12 cellular contexts compared by ENCODE assay signal in the genomic region with DNA sequence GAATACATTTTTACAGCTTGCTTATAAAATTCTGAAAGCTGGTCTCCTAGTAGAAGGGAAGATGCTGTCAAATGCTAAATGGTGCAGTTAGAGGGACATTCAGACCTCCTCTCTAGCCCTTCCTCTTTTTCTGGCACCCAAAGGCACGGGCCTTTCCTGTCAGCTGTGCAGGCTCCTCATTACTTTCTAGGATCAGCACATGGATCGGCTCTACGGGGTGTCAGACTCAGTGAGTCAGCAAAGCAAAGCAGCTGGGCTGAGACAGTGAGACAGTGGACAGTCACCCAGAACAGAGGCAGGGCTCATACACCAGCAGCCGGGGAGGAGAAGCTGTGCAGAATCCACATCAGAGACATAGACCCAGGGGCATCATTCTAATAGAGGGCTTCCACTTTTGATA.
A peak's percentile ranks its signal among the peaks of the same experiment; 100 is the strongest.
DNase-seq lines count a peak whose midpoint lies in the region; ATAC-seq, FAIRE-seq and TF ChIP-seq lines count a peak whose summit lies in the region.
"Had no signal": no experiment of that assay in that cellular context is flagged by ENCODE, and none has a peak within 500 bp of the region (broad histone marks: within the 10 kb centered on the region; RNA-seq: fewer than 3 reads in every experiment).

No MANE protein-coding gene starts in this region.

- POLR2A ChIA-PET in HepG2 (lab: Yijun Ruan, JAX): no interaction called here
- POLR2A ChIA-PET in OCI-LY7 (lab: Charles Lee): no interaction called here

- H3K27me3 ChIP-seq in right lobe of liver (no peaks in the 10 kb centered on the region), HepG2 (ENCODE audit: control insufficient read depth in 1 of 2, insufficient read depth in 2 of 2, low read length in 2 of 2) (no peaks in the 10 kb centered on the region), left lung (no peaks in the 10 kb centered on the region), H7 (ENCODE audit: control insufficient read depth, insufficient read depth, low read length) (no peaks in the 10 kb centered on the region)

- TF ChIP-seq POLR2A in right lobe of liver (IDR thresholded peaks at IDR 0.05): no peak
- TF ChIP-seq POLR2A in HepG2 (IDR thresholded peaks at IDR 0.05; ENCODE audit: insufficient read depth in 1 of 2, low read depth in 2 of 2, low read length in 2 of 2): no peak

- H2AFZ ChIP-seq in HepG2 (ENCODE audit: low read length) (no peak overlapping the region), OCI-LY7 (ENCODE audit: low read length) (no peak overlapping the region)

- H3K79me2 ChIP-seq in HepG2 (ENCODE audit: insufficient read depth, low read length) (no peaks in the 10 kb centered on the region), OCI-LY7 (ENCODE audit: insufficient read depth, low read depth, low read length) (no peaks in the 10 kb centered on the region)

- no peaks in the 10 kb centered on the region for H4K20me1 ChIP-seq in HepG2 (ENCODE audit: insufficient read depth, low read length)
- H4K20me1 ChIP-seq in OCI-LY7 (ENCODE audit: insufficient read depth, low read length): no peaks in the 10 kb centered on the region

- CTCF ChIA-PET in HepG2 (lab: Yijun Ruan, JAX; ENCODE audit: low intra/inter-chr PET ratio, low total read pairs): no interaction called here
- CTCF ChIA-PET in OCI-LY7 (lab: Charles Lee; ENCODE audit: unreplicated experiment): no interaction called here

- H3K9me2 ChIP-seq in OCI-LY7 (ENCODE audit: insufficient read depth, low read length): no peaks in the 10 kb centered on the region

- TF ChIP-seq RAD21 in HepG2 (CRISPR knock-in tag; IDR thresholded peaks at IDR 0.05): no peak

- TF ChIP-seq EP300 in HepG2 (IDR thresholded peaks at IDR 0.05; ENCODE audit: low read depth in 2 of 2, low read length in 2 of 2) (no peak), HepG2 (CRISPR knock-in tag; IDR thresholded peaks at IDR 0.05; ENCODE audit: borderline replicate concordance) (no peak)

- H3K27me3 Mint-ChIP-seq in chondrocyte (ENCODE audit: low read depth): no peaks in the 10 kb centered on the region

- no peak overlapping the region for H3K9ac ChIP-seq in HepG2 (ENCODE audit: insufficient read depth, low read depth, low read length)

- H3K36me3 ChIP-seq in right lobe of liver (no peaks in the 10 kb centered on the region), HepG2 (replicated peaks in 1 of 2; ENCODE audit: control insufficient read depth in 1 of 2, insufficient read depth in 2 of 2, low read length in 2 of 2) (no peaks in the 10 kb centered on the region), left lung (no peaks in the 10 kb centered on the region), H7 (replicated peaks; ENCODE audit: control insufficient read depth, insufficient read depth, low read length) (no peaks in the 10 kb centered on the region), OCI-LY7 (ENCODE audit: insufficient read depth, low read length) (no peaks in the 10 kb centered on the region)

- no peak overlapping the region for H3K4me2 ChIP-seq in HepG2 (ENCODE audit: low read depth, low read length)
- H3K4me2 ChIP-seq in OCI-LY7 (ENCODE audit: low read length): no peak overlapping the region

- WGBS in right lobe of liver (ENCODE audit: insufficient coverage, low coverage, low lambda C conversion rate, missing lambda C conversion rate): 32% methylated on average over 4 of the region's 4 CpGs
- WGBS in HepG2 (ENCODE audit: low lambda C conversion rate): 31% methylated on average over 4 of the region's 4 CpGs

- H3K4me3 Mint-ChIP-seq in chondrocyte (ENCODE audit: unreplicated experiment): no peak overlapping the region
- H3K4me3 Mint-ChIP-seq: natural killer cell treated with Interleukin-12 subunit alpha and Interleukin-12 subunit beta and Interleukin-15 and Interleukin-18, amount 100 ng/mL, for 72 hours had no signal

- H3K27ac Mint-ChIP-seq in chondrocyte (ENCODE audit: unreplicated experiment): no peak overlapping the region
- H3K27ac Mint-ChIP-seq: natural killer cell treated with Interleukin-12 subunit alpha and Interleukin-12 subunit beta and Interleukin-15 and Interleukin-18, amount 100 ng/mL, for 72 hours had no signal

- DNase-seq in right lobe of liver (no peak), HepG2 (ENCODE audit: low spot score) (no peak), astrocyte of the spinal cord (ENCODE audit: low read depth, low spot score) (peak; percentile 65), left lung (peak in 1 of 2 donors; percentile 33), H7 (no peak), OCI-LY7 (ENCODE audit: low spot score) (no peak), chondrocyte (ENCODE audit: low spot score) (no peak)
- DNase-seq: activated CD8-positive, alpha-beta memory T cell treated with anti-CD3 and anti-CD28 coated beads, Interleukin-2, amount 50 U/mL, for 4 hours; AML-193; T-helper 1 cell had no signal

- no peak overlapping the region for H3K27ac ChIP-seq in right lobe of liver
- no peak overlapping the region for H3K27ac ChIP-seq in HepG2 (ENCODE audit: extremely low read length, insufficient read depth, low read length)
- H3K27ac ChIP-seq in left lung: no peak overlapping the region
- no peak overlapping the region for H3K27ac ChIP-seq in OCI-LY7 (ENCODE audit: low read depth, low read length, poor library complexity, severe bottlenecking)

- in situ Hi-C loops in HepG2 (cut with HindIII; ENCODE audit: extremely low pct_ligation_motif_present, low pct_unique_long_range_greater_than_20kb) (no loop called here), astrocyte of the spinal cord (cut with HindIII; ENCODE audit: low sequenced_read_pairs) (no loop called here)

- H3K4me3 ChIP-seq in right lobe of liver (no peak overlapping the region), HepG2 (replicated peaks in 1 of 3; ENCODE audit: insufficient read depth in 1 of 3, low read depth in 2 of 3, low read length in 3 of 3) (no peak overlapping the region), astrocyte of the spinal cord (ENCODE audit: low read depth, low read length) (no peak overlapping the region), left lung (no peak overlapping the region), H7 (ENCODE audit: insufficient read depth, low read depth, low read length) (no peak overlapping the region), OCI-LY7 (ENCODE audit: low read depth, low read length, poor library complexity, severe bottlenecking) (no peak overlapping the region)

- no peaks in the 10 kb centered on the region for H3K9me3 ChIP-seq in right lobe of liver
- no peaks in the 10 kb centered on the region for H3K9me3 ChIP-seq in HepG2 (ENCODE audit: low read length)
- H3K9me3 ChIP-seq in left lung: no peaks in the 10 kb centered on the region
- no peaks in the 10 kb centered on the region for H3K9me3 ChIP-seq in OCI-LY7 (ENCODE audit: low read length)

- no TSS peak for BruUV-seq in HepG2 (replicated peaks; lab: Mats Ljungman, UMichigan)
- no TSS peak for BruUV-seq in OCI-LY7 (replicated peaks; lab: Mats Ljungman, UMichigan)

- no peak for FAIRE-seq in HepG2 (lab: Jason Lieb, UNC)

- peaks cover 23% of the 10 kb centered on the region for H3K4me1 Mint-ChIP-seq in chondrocyte (ENCODE audit: low read depth)

- peaks cover 10% of the 10 kb centered on the region for H3K9me3 Mint-ChIP-seq in chondrocyte (ENCODE audit: low read depth)
- H3K9me3 Mint-ChIP-seq: natural killer cell treated with Interleukin-12 subunit alpha and Interleukin-12 subunit beta and Interleukin-15 and Interleukin-18, amount 100 ng/mL, for 72 hours had no signal

- no peaks in the 10 kb centered on the region for H3K36me3 Mint-ChIP-seq in chondrocyte (ENCODE audit: low read depth)
- H3K36me3 Mint-ChIP-seq: natural killer cell treated with Interleukin-12 subunit alpha and Interleukin-12 subunit beta and Interleukin-15 and Interleukin-18, amount 100 ng/mL, for 72 hours had no signal

- TF ChIP-seq CTCF in right lobe of liver (IDR thresholded peaks at IDR 0.05) (no peak), HepG2 (CRISPR knock-in tag; IDR thresholded peaks at IDR 0.05) (no peak), astrocyte of the spinal cord (IDR thresholded peaks at IDR 0.05; ENCODE audit: low read depth, low read length) (no peak), left lung (IDR thresholded peaks at IDR 0.05) (no peak), OCI-LY7 (conservative IDR thresholded peaks at IDR 0.05; ENCODE audit: low read length) (no peak), chondrocyte (IDR thresholded peaks at IDR 0.05) (no peak)

- ATAC-seq in right lobe of liver (peak in 3 of 4 donors; percentile 36 to 43 (median 40)), HepG2 (no peak), left lung (peak; percentile 63), GM19455 (IDR thresholded peaks at IDR 0.05; ENCODE audit: unreplicated experiment) (no peak)
- ATAC-seq: natural killer cell treated with Interleukin-12 subunit alpha and Interleukin-12 subunit beta and Interleukin-15 and Interleukin-18, amount 100 ng/mL, for 72 hours had no signal

- intact Hi-C loops in right lobe of liver (cut with DNase I): no loop called here
- intact Hi-C loops in HepG2 (cut with micrococcal nuclease; ENCODE audit: unreplicated experiment): no loop called here
- intact Hi-C loops in left lung (cut with DNase I): no loop called here
- intact Hi-C loops in OCI-LY7 (cut with micrococcal nuclease; ENCODE audit: unreplicated experiment): no loop called here

- H3K4me1 ChIP-seq in right lobe of liver (no peaks in the 10 kb centered on the region), HepG2 (ENCODE audit: insufficient read depth, low read length) (no peaks in the 10 kb centered on the region), left lung (no peaks in the 10 kb centered on the region), OCI-LY7 (ENCODE audit: insufficient read depth, low read length, poor library complexity, severe bottlenecking) (no peaks in the 10 kb centered on the region)

TF ChIP-seq in HepG2, 621 proteins besides CTCF, POLR2A, EP300 and RAD21 (continues in another document):
- TF ChIP-seq, protein P1, sequence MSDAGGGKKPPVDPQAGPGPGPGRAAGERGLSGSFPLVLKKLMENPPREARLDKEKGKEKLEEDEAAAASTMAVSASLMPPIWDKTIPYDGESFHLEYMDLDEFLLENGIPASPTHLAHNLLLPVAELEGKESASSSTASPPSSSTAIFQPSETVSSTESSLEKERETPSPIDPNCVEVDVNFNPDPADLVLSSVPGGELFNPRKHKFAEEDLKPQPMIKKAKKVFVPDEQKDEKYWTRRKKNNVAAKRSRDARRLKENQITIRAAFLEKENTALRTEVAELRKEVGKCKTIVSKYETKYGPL (CRISPR knock-in tag; IDR thresholded peaks at IDR 0.05): no peak
- no peak for TF ChIP-seq PRMT3 (CRISPR knock-in tag; IDR thresholded peaks at IDR 0.05; ENCODE audit: borderline replicate concordance, low read depth)

Comparison
In these comparisons a context has a peak if more than half of its experiments do, and no peak if none do; other contexts are left out.
1. ATAC-seq: peak in right lobe of liver (3 of 4) and left lung (single experiment); none in HepG2 (single experiment) and GM19455 (single experiment).